19 cellular contexts compared by ENCODE assay signal in the genomic region with DNA sequence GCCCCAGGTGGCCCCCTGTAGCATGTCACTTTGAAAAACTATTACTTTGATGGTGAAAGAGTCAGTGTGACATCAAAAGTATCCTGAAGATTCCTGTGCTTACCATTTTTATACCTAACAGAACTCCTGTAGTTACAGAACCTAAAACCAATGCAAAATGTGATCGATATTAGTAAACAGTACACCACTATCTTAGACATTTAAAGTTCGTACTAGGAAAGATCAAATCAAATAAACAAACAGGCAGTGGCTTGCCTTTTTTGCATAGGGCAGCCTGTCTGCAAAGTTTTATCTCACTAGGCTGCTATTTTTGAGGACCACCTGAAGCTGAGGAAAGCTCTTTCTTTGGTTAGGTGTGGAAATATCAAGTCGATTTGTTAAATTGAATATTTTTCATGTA.
DNase-seq lines count a peak whose midpoint lies in the region; ATAC-seq and TF ChIP-seq lines count a peak whose summit lies in the region.
"Had no signal": no experiment of that assay in that cellular context is flagged by ENCODE, and none has a peak within 500 bp of the region (broad histone marks: within the 10 kb centered on the region; RNA-seq: fewer than 3 reads in every experiment).

No MANE protein-coding gene starts in this region.

- no peak overlapping the region for H3K9ac ChIP-seq in skeletal muscle tissue (ENCODE audit: low read depth in 1 of 3, low read length in 3 of 3)

- H3K4me1 ChIP-seq in left ventricle myocardium inferior = peaks cover 38% of the 10 kb centered on the region
- H3K4me1 ChIP-seq in PC-9 (replicated peaks; ENCODE audit: insufficient read depth) = peaks cover 10% of the 10 kb centered on the region; the same call in 1 of the 2 replicates
- H3K4me1 ChIP-seq in skeletal muscle tissue (ENCODE audit: control insufficient read depth in 3 of 3, insufficient read depth in 3 of 3, low read length in 3 of 3) = peaks cover 6 to 12% (median 7%) of the 10 kb centered on the region in 3 donors
- H3K4me1 ChIP-seq: SJCRH30 had no signal

- H4K20me1 ChIP-seq in PC-9 (ENCODE audit: insufficient read depth) = no peaks in the 10 kb centered on the region

- CTCF ChIA-PET in PC-9 (lab: Charles Lee) = no interaction called here

- ATAC-seq in left cardiac atrium (no peak), left lobe of liver (peak; percentile 39)
- ATAC-seq: HCT116 had no signal

- H3K9me3 ChIP-seq in left ventricle myocardium inferior (replicated peaks) (peaks cover 5% of the 10 kb centered on the region), PC-9 (ENCODE audit: insufficient read depth, low read depth) (no peaks in the 10 kb centered on the region), skeletal muscle tissue (ENCODE audit: control insufficient read depth in 3 of 3, low read length in 3 of 3) (no peaks in the 10 kb centered on the region)
- H3K9me3 ChIP-seq: SJCRH30 had no signal

- no TSS peak for BruUV-seq in PC-9 (replicated peaks; lab: Mats Ljungman, UMichigan)

- H2AFZ ChIP-seq in PC-9 = peak overlapping the region; percentile 33; the same call in 1 of the 2 replicates

- POLR2A ChIA-PET in PC-9 (lab: Charles Lee; ENCODE audit: unreplicated experiment) = no interaction called here

- no peaks in the 10 kb centered on the region for H3K79me2 ChIP-seq in PC-9 (ENCODE audit: low read depth)

- H3K36me3 ChIP-seq in left ventricle myocardium inferior (no peaks in the 10 kb centered on the region), PC-9 (ENCODE audit: low read depth) (no peaks in the 10 kb centered on the region), skeletal muscle tissue (ENCODE audit: control insufficient read depth in 3 of 3, insufficient read depth in 3 of 3, low read length in 3 of 3) (no peaks in the 10 kb centered on the region)
- H3K36me3 ChIP-seq: SJCRH30 had no signal

- H3K27ac ChIP-seq in left ventricle myocardium inferior (replicated peaks) (peak overlapping the region; percentile 42), PC-9 (no peak overlapping the region), skeletal muscle tissue (ENCODE audit: low read depth, low read length) (peak overlapping the region; percentile 42)
- H3K27ac ChIP-seq: RWPE1, SJCRH30 had no signal

- H3F3A ChIP-seq in PC-9 (ENCODE audit: insufficient read depth, low read depth) = no peaks in the 10 kb centered on the region

- intact Hi-C loops in left ventricle myocardium inferior (cut with micrococcal nuclease) (no loop called here), left cardiac atrium (cut with DNase I) (no loop called here), PC-9 (cut with micrococcal nuclease; ENCODE audit: unreplicated experiment) (no loop called here)

- DNase-seq in left ventricle myocardium inferior = no peak
- no peak for DNase-seq in left cardiac atrium
- DNase-seq in PC-9 = no peak
- DNase-seq in left lobe of liver (ENCODE audit: low spot score) = no peak
- no peak for DNase-seq in epidermal melanocyte (ENCODE audit: insufficient read length, low spot score)
- DNase-seq in SK-N-DZ (ENCODE audit: low spot score) = no peak
- no peak for DNase-seq in NCI-H1694 (lab: John Stamatoyannopoulos, UW)
- DNase-seq: C1 segment of cervical spinal cord, DMS79, GOT3, NCI-H1092 treated with DMSO at 0.1 percent for 48 hours, NCI-H187, NCI-H2107, NCI-H2227 treated with DMSO at 0.1 percent for 48 hours, NCI-H510A treated with DMSO at 0.1 percent for 48 hours, SJCRH30 had no signal

- H3K4me3 ChIP-seq in left ventricle myocardium inferior = no peak overlapping the region
- H3K4me3 ChIP-seq in PC-9 = no peak overlapping the region
- H3K4me3 ChIP-seq in skeletal muscle tissue (ENCODE audit: low read length in 3 of 3) = no peak overlapping the region
- H3K4me3 ChIP-seq: SJCRH30 had no signal

- peaks cover 5% of the 10 kb centered on the region for H3K9me2 ChIP-seq in PC-9 (ENCODE audit: insufficient read depth)

- TF ChIP-seq CTCF in left ventricle myocardium inferior (IDR thresholded peaks at IDR 0.05; ENCODE audit: borderline replicate concordance) (no peak), PC-9 (conservative IDR thresholded peaks at IDR 0.05) (no peak)

- H3K27me3 ChIP-seq in left ventricle myocardium inferior (ENCODE audit: low read depth) = no peaks in the 10 kb centered on the region
- no peaks in the 10 kb centered on the region for H3K27me3 ChIP-seq in PC-9 (ENCODE audit: insufficient read depth, low read depth)
- no peaks in the 10 kb centered on the region for H3K27me3 ChIP-seq in skeletal muscle tissue (ENCODE audit: control insufficient read depth in 3 of 3, insufficient read depth in 3 of 3, low read length in 3 of 3)
- H3K27me3 ChIP-seq: SJCRH30 had no signal

- H3K4me2 ChIP-seq in PC-9 = no peak overlapping the region
